15 cellular contexts compared by ENCODE assay signal in the genomic region with DNA sequence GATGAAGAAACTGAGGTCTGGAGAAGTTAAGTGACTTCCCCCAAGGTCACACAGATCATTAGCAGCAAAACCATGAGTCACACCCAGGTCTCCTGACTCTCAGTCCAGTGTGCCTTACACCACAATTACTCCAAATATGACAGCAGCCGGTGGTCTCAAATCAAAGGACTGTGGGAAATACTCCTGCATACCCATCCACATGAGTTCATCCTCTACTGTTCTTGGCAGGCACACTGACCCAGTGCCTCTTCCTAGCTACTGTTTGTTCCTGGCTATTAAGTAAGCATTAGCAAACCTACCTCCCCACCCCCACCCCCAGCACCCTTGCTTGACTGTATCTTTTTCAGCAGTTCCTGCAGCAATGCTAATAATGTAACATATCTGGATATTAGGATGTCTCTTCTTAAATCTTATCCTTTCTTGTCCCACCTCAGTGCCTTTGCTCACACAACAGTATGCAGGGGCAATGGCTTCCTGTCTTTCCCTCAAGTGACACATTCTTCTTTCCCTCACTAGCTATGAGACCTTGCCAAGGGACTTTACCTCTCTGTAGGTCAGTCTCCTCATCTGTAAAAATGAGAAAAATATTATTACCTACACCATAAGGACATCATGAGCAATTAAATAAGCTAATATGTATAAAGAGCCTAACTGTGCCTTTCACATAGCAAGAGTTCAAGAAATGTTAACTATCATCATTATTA. TPM values are rescaled to one million over a fixed set of nuclear protein-coding genes. Genes with fewer than 3 reads are reported as not detected.
A peak's percentile ranks its signal among the peaks of the same experiment; 100 is the strongest.
DNase-seq lines count a peak whose midpoint lies in the region; ATAC-seq and TF ChIP-seq lines count a peak whose summit lies in the region.
"Had no signal": no experiment of that assay in that cellular context is flagged by ENCODE, and none has a peak within 500 bp of the region (broad histone marks: within the 10 kb centered on the region; RNA-seq: fewer than 3 reads in every experiment).

No MANE protein-coding gene starts in this region.

- DNase-seq in NB4 (ENCODE audit: low read depth) (peak; percentile 56), epithelial cell of proximal tubule (ENCODE audit: low read depth) (peak; percentile 7), non-pigmented ciliary epithelial cell (ENCODE audit: low read depth) (peak; percentile 31), superior temporal gyrus (ENCODE audit: extremely low spot score) (no peak), DMS79 treated with DMSO at 0.1 percent for 48 hours (lab: John Stamatoyannopoulos, UW) (no peak), NCI-H510A (lab: John Stamatoyannopoulos, UW) (no peak)
- no peak for DNase-seq in CD4-positive, alpha-beta memory T cell
- DNase-seq: activated CD4-positive, CD25-positive, alpha-beta regulatory T cell treated with anti-CD3 and anti-CD28 coated beads, Interleukin-2, amount 50 U/mL, for 72 hours; COR-L47; endodermal cell; NCI-H1105 treated with DMSO at 0.1 percent for 48 hours; NCI-H526 had no signal

- intact Hi-C loops in CD4-positive, alpha-beta memory T cell (cut with micrococcal nuclease): no loop called here

- peak; percentile 56 for ATAC-seq in GM21423 (IDR thresholded peaks at IDR 0.05; ENCODE audit: unreplicated experiment)

- no peaks in the 10 kb centered on the region for H3K27me3 Mint-ChIP-seq in CD4-positive, alpha-beta memory T cell

- H3K36me3 Mint-ChIP-seq in CD4-positive, alpha-beta memory T cell: peaks cover 5 to 28% of the 10 kb centered on the region in 2 donors

- H3K27ac ChIP-seq in CD4-positive, alpha-beta memory T cell (ENCODE audit: low read depth, low read length): no peak overlapping the region
- H3K27ac ChIP-seq: ascending aorta, HL-60 had no signal

- no peak overlapping the region for H3K4me3 Mint-ChIP-seq in CD4-positive, alpha-beta memory T cell
- H3K4me3 Mint-ChIP-seq: endodermal cell had no signal

- no peak overlapping the region for H3K4me3 ChIP-seq in NB4 (ENCODE audit: low read depth, low read length)
- no peak overlapping the region for H3K4me3 ChIP-seq in epithelial cell of proximal tubule (ENCODE audit: low read depth, low read length)
- H3K4me3 ChIP-seq in CD4-positive, alpha-beta memory T cell (ENCODE audit: low read length in 2 of 2): no peak overlapping the region
- H3K4me3 ChIP-seq: ascending aorta had no signal

- peak overlapping the region in 1 of 7 donors; percentile 48 for H3K27ac Mint-ChIP-seq in CD4-positive, alpha-beta memory T cell
- H3K27ac Mint-ChIP-seq: endodermal cell had no signal

- no peaks in the 10 kb centered on the region for H3K4me1 ChIP-seq in CD4-positive, alpha-beta memory T cell (ENCODE audit: insufficient read depth, low read length)
- H3K4me1 ChIP-seq: ascending aorta had no signal

- no peaks in the 10 kb centered on the region for H3K9me3 ChIP-seq in CD4-positive, alpha-beta memory T cell (ENCODE audit: control insufficient read depth in 1 of 2, low read length in 2 of 2)
- H3K9me3 ChIP-seq: ascending aorta had no signal

- no peak for TF ChIP-seq CTCF in NB4 (IDR thresholded peaks at IDR 0.05; ENCODE audit: low read depth, low read length)
- TF ChIP-seq CTCF in epithelial cell of proximal tubule (conservative IDR thresholded peaks at IDR 0.05; ENCODE audit: low read depth, low read length): no peak

- H3K9me3 Mint-ChIP-seq in CD4-positive, alpha-beta memory T cell: peaks cover 0 to 2% (median 0%) of the 10 kb centered on the region in 8 donors
- H3K9me3 Mint-ChIP-seq: endodermal cell had no signal

- CTCF ChIA-PET in CD4-positive, alpha-beta memory T cell (lab: Charles Lee; ENCODE audit: partially characterized antibody): interaction anchor here (1.3 kb wide), 1 partner anchor 30 kb away, joined by 4 read pairs; no protein-coding TSS in a partner anchor

- no peak for TF ChIP-seq POLR2A in NB4 (IDR thresholded peaks at IDR 0.05; ENCODE audit: extremely low read depth, insufficient read length)

- POLR2A ChIA-PET in CD4-positive, alpha-beta memory T cell (lab: Charles Lee; ENCODE audit: partially characterized antibody): no interaction called here

- H3K4me1 Mint-ChIP-seq in CD4-positive, alpha-beta memory T cell: peaks cover 0 to 8% (median 0%) of the 10 kb centered on the region in 4 donors

- H3K27me3 ChIP-seq in CD4-positive, alpha-beta memory T cell (ENCODE audit: insufficient read depth, low read length): no peaks in the 10 kb centered on the region
- H3K27me3 ChIP-seq: ascending aorta had no signal

- H3K36me3 ChIP-seq in CD4-positive, alpha-beta memory T cell (ENCODE audit: insufficient read depth, low read length): no peaks in the 10 kb centered on the region
- H3K36me3 ChIP-seq: ascending aorta had no signal

RNA-seq across cellular contexts. Expression of a gene that starts 46.2 kb away (rescaled TPM):
- 20.4 and 93.6 TPM in 2 replicates for total RNA-seq in epithelial cell of proximal tubule
- 10 to 100 TPM; 32.7 to 38.2 TPM for total RNA-seq in CD4-positive, alpha-beta memory T cell
- polyA plus RNA-seq in CD4-positive, alpha-beta memory T cell: 10 to 100 TPM in 1 of 2 donors, 1 to 10 TPM in 1; 6.6 to 22.9 TPM

Comparison
In these comparisons a context has a peak if more than half of its experiments do, and no peak if none do; other contexts are left out.
1. DNase-seq: peak in NB4 (single experiment), epithelial cell of proximal tubule (single experiment) and non-pigmented ciliary epithelial cell (single experiment); none in CD4-positive, alpha-beta memory T cell (0 of 5), superior temporal gyrus (single experiment), DMS79 treated with DMSO at 0.1 percent for 48 hours (single experiment) and NCI-H510A (single experiment).